In the genomic region with DNA sequence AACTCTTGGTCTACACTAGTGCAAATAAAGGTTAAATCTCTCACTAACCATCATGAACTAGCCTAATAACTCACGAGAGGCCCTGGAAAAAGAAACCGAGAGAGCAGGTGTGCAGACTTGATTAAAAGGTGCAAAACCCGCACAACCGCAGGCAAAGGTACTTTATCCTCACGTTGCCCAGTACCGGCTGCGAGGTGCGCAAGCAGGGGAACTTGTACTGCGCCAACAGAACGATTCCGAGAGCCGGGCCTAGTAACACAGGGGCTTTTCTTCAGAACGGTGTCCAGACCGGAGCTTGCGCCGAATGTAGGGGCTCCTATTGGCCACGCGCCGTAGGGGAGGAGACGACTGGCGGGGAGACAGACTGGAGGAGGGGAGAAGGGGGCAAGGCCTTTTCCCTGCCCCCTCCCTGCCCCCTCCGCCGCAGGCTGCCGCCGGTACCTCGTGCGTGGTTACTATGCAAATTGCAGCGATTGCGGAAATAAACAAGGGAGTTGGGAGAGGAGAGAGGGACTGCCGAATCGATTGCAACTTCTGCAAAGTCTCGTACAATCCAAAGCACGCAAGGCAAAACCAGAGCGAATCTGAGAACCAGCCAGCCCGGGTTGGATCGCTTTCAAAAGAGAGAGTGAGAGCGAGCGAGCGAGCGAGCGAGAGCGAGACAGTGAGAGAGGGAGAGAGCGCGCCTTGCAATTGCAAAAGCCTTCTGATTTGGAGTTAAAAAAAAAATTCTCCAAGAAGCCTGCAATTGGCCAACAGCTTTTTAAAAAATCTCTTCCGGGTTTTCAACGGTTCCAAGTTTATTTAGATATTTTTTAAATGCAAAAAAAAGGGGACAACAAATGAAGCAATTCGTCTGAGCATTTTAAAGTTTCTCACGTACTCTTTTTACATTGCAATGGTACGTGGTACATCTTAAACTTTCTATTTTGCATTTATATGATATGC, we compare ENCODE assay signal across 8 cellular contexts. TPM values are rescaled to one million over a fixed set of nuclear protein-coding genes. Genes with fewer than 3 reads are reported as not detected.
A peak's percentile ranks its signal among the peaks of the same experiment; 100 is the strongest.
DNase-seq lines count a peak whose midpoint lies in the region; ATAC-seq, FAIRE-seq and TF ChIP-seq lines count a peak whose summit lies in the region.

No MANE protein-coding gene starts in this region.

- H3K27ac ChIP-seq in astrocyte (ENCODE audit: low read depth, low read length): peak overlapping the region; percentile 31

- peak overlapping the region; percentile 50 for H3K9ac ChIP-seq in astrocyte (ENCODE audit: low read length)

- H3K4me3 ChIP-seq in astrocyte (ENCODE audit: insufficient read depth, low read depth, low read length): peak overlapping the region; percentile 84

- no peak for TF ChIP-seq CTCF in astrocyte (IDR thresholded peaks at IDR 0.05; ENCODE audit: insufficient read depth, low read depth, low read length)

- H3K4me2 ChIP-seq in astrocyte (ENCODE audit: low read length): peak overlapping the region; percentile 95

- DNase-seq in NCI-H1694 (lab: John Stamatoyannopoulos, UW) (peak; percentile 87), astrocyte (ENCODE audit: low read depth) (peak; percentile 70), hypothalamus (lab: John Stamatoyannopoulos, UW) (peak in 50 of 51 donors; percentile 28 to 91 (median 79)), retina (peak; percentile 89), cortex of kidney (lab: John Stamatoyannopoulos, UW) (no peak)
- DNase-seq in T-helper 2 cell treated with Interferon-gamma antibody and Interleukin-4, amounts not matched to agents 5 μg/mL and 100 μg/mL, for 36 hours (ENCODE audit: low spot score): peak; percentile 50

- no peak for FAIRE-seq in astrocyte (lab: Jason Lieb, UNC)

- peak overlapping the region; percentile 94 for H3K27ac Mint-ChIP-seq in T-helper 2 cell treated with Interferon-gamma antibody and Interleukin-4, amounts not matched to agents 5 μg/mL and 100 μg/mL, for 36 hours
- peak overlapping the region; percentile 96 for H3K27ac Mint-ChIP-seq in astrocyte (ENCODE audit: unreplicated experiment)

- H3K27me3 ChIP-seq in astrocyte (ENCODE audit: insufficient read depth, low read length): no peaks in the 10 kb centered on the region

- H3K9me3 ChIP-seq in astrocyte (ENCODE audit: insufficient read depth, low read depth, low read length): no peaks in the 10 kb centered on the region

- peaks cover 34% of the 10 kb centered on the region for H3K4me1 ChIP-seq in astrocyte (ENCODE audit: insufficient read depth, low read length)

- H3K79me2 ChIP-seq in astrocyte (ENCODE audit: insufficient read depth, low read length): no peaks in the 10 kb centered on the region

- H3K4me1 Mint-ChIP-seq in T-helper 2 cell treated with Interferon-gamma antibody and Interleukin-4, amounts not matched to agents 5 μg/mL and 100 μg/mL, for 36 hours (ENCODE audit: low read depth): peaks cover 37% of the 10 kb centered on the region
- H3K4me1 Mint-ChIP-seq in astrocyte (ENCODE audit: low read depth, unreplicated experiment): peaks cover 29% of the 10 kb centered on the region

- ATAC-seq in GM18498 (IDR thresholded peaks at IDR 0.05; ENCODE audit: unreplicated experiment) (peak; percentile 83), HG02938 (IDR thresholded peaks at IDR 0.05; ENCODE audit: unreplicated experiment) (peak; percentile 76)

- no peaks in the 10 kb centered on the region for H4K20me1 ChIP-seq in astrocyte (ENCODE audit: insufficient read depth, low read length)

- no peaks in the 10 kb centered on the region for H3K36me3 Mint-ChIP-seq in T-helper 2 cell treated with Interferon-gamma antibody and Interleukin-4, amounts not matched to agents 5 μg/mL and 100 μg/mL, for 36 hours (ENCODE audit: low read depth)
- no peaks in the 10 kb centered on the region for H3K36me3 Mint-ChIP-seq in astrocyte (ENCODE audit: low read depth, unreplicated experiment)

- H2AFZ ChIP-seq in astrocyte (ENCODE audit: low read depth, low read length): peak overlapping the region; percentile 92

- peak overlapping the region; percentile 96 for H3K4me3 Mint-ChIP-seq in T-helper 2 cell treated with Interferon-gamma antibody and Interleukin-4, amounts not matched to agents 5 μg/mL and 100 μg/mL, for 36 hours
- H3K4me3 Mint-ChIP-seq in astrocyte (ENCODE audit: unreplicated experiment): peak overlapping the region; percentile 93

- no peaks in the 10 kb centered on the region for H3K9me3 Mint-ChIP-seq in T-helper 2 cell treated with Interferon-gamma antibody and Interleukin-4, amounts not matched to agents 5 μg/mL and 100 μg/mL, for 36 hours
- H3K9me3 Mint-ChIP-seq in astrocyte (ENCODE audit: unreplicated experiment): no peaks in the 10 kb centered on the region

- peaks cover 46% of the 10 kb centered on the region for H3K27me3 Mint-ChIP-seq in T-helper 2 cell treated with Interferon-gamma antibody and Interleukin-4, amounts not matched to agents 5 μg/mL and 100 μg/mL, for 36 hours (ENCODE audit: low read depth)
- peaks cover 3% of the 10 kb centered on the region for H3K27me3 Mint-ChIP-seq in astrocyte (ENCODE audit: low read depth, unreplicated experiment)

- no peaks in the 10 kb centered on the region for H3K36me3 ChIP-seq in astrocyte (ENCODE audit: insufficient read depth, low read length)

RNA-seq across cellular contexts. Expression of a gene that starts 5.4 kb away (rescaled TPM):
- total RNA-seq in astrocyte: 4.6 and 7.2 TPM in 2 replicates
